ENCODE assay signal across 1 cellular context in the genomic region with DNA sequence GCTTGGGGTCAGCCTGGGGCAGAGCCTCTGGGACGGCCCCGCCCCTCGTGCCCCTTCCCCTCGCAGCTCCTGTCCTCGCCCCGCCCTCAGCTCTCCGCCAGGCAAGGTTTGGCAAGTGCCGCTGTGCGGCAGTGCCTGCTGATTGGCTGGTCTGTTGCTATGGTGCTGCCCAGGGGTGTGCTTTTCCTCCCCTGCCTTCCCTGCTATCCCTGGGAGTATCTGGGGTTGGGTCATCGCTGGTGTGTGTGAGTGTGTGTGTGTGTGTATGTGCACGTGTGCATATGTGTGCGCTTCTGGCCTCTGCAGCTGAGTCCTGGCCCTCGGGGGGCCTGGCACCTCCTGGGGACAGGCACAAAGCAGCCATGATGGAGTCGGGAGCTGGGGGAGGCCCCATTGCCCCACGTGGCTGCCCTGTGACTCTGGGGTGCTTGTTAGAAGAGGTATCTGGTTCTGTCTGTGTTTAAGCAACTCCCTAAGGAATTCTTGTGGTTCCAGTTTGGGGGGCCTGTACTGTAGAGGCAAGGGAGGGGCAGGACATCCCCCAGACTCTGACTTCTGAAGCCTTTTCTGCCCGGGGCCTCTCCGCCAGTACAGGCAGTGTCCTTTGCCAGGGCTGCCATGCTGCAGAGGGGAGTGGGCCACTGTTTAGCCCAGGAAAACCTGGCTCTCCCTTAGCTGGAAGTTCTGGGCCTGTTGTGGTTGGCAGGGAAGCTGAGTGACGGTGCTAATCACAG.
TF ChIP-seq lines count a peak whose summit lies in the region.

No MANE protein-coding gene starts in this region.

TF ChIP-seq in HCT116, 20 proteins besides CTCF, POLR2A, EP300 and RAD21:
- TF ChIP-seq, protein P1, sequence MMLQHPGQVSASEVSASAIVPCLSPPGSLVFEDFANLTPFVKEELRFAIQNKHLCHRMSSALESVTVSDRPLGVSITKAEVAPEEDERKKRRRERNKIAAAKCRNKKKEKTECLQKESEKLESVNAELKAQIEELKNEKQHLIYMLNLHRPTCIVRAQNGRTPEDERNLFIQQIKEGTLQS (IDR thresholded peaks at IDR 0.05): no peak
- no peak for TF ChIP-seq YY1 (IDR thresholded peaks at IDR 0.05; ENCODE audit: extremely low read depth, insufficient replicate concordance, low read depth, low read length)
- TF ChIP-seq, protein P2, sequence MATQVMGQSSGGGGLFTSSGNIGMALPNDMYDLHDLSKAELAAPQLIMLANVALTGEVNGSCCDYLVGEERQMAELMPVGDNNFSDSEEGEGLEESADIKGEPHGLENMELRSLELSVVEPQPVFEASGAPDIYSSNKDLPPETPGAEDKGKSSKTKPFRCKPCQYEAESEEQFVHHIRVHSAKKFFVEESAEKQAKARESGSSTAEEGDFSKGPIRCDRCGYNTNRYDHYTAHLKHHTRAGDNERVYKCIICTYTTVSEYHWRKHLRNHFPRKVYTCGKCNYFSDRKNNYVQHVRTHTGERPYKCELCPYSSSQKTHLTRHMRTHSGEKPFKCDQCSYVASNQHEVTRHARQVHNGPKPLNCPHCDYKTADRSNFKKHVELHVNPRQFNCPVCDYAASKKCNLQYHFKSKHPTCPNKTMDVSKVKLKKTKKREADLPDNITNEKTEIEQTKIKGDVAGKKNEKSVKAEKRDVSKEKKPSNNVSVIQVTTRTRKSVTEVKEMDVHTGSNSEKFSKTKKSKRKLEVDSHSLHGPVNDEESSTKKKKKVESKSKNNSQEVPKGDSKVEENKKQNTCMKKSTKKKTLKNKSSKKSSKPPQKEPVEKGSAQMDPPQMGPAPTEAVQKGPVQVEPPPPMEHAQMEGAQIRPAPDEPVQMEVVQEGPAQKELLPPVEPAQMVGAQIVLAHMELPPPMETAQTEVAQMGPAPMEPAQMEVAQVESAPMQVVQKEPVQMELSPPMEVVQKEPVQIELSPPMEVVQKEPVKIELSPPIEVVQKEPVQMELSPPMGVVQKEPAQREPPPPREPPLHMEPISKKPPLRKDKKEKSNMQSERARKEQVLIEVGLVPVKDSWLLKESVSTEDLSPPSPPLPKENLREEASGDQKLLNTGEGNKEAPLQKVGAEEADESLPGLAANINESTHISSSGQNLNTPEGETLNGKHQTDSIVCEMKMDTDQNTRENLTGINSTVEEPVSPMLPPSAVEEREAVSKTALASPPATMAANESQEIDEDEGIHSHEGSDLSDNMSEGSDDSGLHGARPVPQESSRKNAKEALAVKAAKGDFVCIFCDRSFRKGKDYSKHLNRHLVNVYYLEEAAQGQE (IDR thresholded peaks at IDR 0.05; ENCODE audit: low read depth): no peak
- no peak for TF ChIP-seq TCF7L2 (IDR thresholded peaks at IDR 0.05; ENCODE audit: borderline replicate concordance, extremely low read depth, insufficient read depth, insufficient read length)
- no peak for TF ChIP-seq ELF1 (IDR thresholded peaks at IDR 0.05; ENCODE audit: borderline replicate concordance, low read depth)
- TF ChIP-seq FOSL1 (IDR thresholded peaks at IDR 0.05; ENCODE audit: low read depth): no peak
- TF ChIP-seq, protein P3, sequence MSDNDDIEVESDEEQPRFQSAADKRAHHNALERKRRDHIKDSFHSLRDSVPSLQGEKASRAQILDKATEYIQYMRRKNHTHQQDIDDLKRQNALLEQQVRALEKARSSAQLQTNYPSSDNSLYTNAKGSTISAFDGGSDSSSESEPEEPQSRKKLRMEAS (IDR thresholded peaks at IDR 0.05): no peak
- TF ChIP-seq JUND (IDR thresholded peaks at IDR 0.05): no peak
- no peak for TF ChIP-seq POLR2AphosphoS5 (IDR thresholded peaks at IDR 0.05; ENCODE audit: low read depth, low read length)
- no peak for TF ChIP-seq SP1 (IDR thresholded peaks at IDR 0.05; ENCODE audit: low read depth)
- TF ChIP-seq, protein P4, sequence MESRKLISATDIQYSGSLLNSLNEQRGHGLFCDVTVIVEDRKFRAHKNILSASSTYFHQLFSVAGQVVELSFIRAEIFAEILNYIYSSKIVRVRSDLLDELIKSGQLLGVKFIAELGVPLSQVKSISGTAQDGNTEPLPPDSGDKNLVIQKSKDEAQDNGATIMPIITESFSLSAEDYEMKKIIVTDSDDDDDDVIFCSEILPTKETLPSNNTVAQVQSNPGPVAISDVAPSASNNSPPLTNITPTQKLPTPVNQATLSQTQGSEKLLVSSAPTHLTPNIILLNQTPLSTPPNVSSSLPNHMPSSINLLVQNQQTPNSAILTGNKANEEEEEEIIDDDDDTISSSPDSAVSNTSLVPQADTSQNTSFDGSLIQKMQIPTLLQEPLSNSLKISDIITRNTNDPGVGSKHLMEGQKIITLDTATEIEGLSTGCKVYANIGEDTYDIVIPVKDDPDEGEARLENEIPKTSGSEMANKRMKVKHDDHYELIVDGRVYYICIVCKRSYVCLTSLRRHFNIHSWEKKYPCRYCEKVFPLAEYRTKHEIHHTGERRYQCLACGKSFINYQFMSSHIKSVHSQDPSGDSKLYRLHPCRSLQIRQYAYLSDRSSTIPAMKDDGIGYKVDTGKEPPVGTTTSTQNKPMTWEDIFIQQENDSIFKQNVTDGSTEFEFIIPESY (IDR thresholded peaks at IDR 0.05; ENCODE audit: extremely low read depth, insufficient replicate concordance, low read length): no peak
- no peak for TF ChIP-seq CEBPB (IDR thresholded peaks at IDR 0.05; ENCODE audit: low read depth)
- no peak for TF ChIP-seq SIN3A (IDR thresholded peaks at IDR 0.05; ENCODE audit: low read depth)
